12 cellular contexts compared by ENCODE assay signal in genomic region chr20:3313681-3314080, GRCh38.
DNase-seq lines count a peak whose midpoint lies in the region; ATAC-seq and TF ChIP-seq lines count a peak whose summit lies in the region.
"Had no signal": no experiment of that assay in that cellular context is flagged by ENCODE, and none has a peak within 500 bp of the region (broad histone marks: within the 10 kb centered on the region; RNA-seq: fewer than 3 reads in every experiment).

No MANE protein-coding gene starts in this region.

- no peaks in the 10 kb centered on the region for H3K4me1 ChIP-seq in hepatocyte (ENCODE audit: insufficient read depth)
- peaks cover 13 to 28% (median 19%) of the 10 kb centered on the region in 4 donors for H3K4me1 ChIP-seq in stomach
- no peaks in the 10 kb centered on the region for H3K4me1 ChIP-seq in CD8-positive, alpha-beta memory T cell (ENCODE audit: insufficient read depth, low read length)

- H3K27ac ChIP-seq in angular gyrus (ENCODE audit: low read depth, low read length) = peak overlapping the region; percentile 35
- H3K27ac ChIP-seq in hepatocyte = peak overlapping the region; percentile 23
- peak overlapping the region in 4 of 5 donors; percentile 21 to 54 (median 37) for H3K27ac ChIP-seq in stomach
- no peak overlapping the region for H3K27ac ChIP-seq in CD8-positive, alpha-beta memory T cell (ENCODE audit: low read depth, low read length)

- no peaks in the 10 kb centered on the region for H3K9me3 ChIP-seq in hepatocyte (ENCODE audit: low read depth)
- H3K9me3 ChIP-seq in stomach = no peaks in the 10 kb centered on the region
- no peaks in the 10 kb centered on the region for H3K9me3 ChIP-seq in CD8-positive, alpha-beta memory T cell (ENCODE audit: low read length)

- H3K4me2 ChIP-seq in hepatocyte = no peak overlapping the region

- no peaks in the 10 kb centered on the region for H3K27me3 ChIP-seq in hepatocyte
- H3K27me3 ChIP-seq in stomach = no peaks in the 10 kb centered on the region
- H3K27me3 ChIP-seq in CD8-positive, alpha-beta memory T cell (ENCODE audit: insufficient read depth, low read length, poor library complexity, severe bottlenecking) = no peaks in the 10 kb centered on the region

- CTCF ChIA-PET in CD8-positive, alpha-beta memory T cell (lab: Charles Lee) = no interaction called here

- H3K9me2 ChIP-seq in hepatocyte (replicated peaks; ENCODE audit: insufficient read depth) = no peaks in the 10 kb centered on the region

- H2AFZ ChIP-seq in hepatocyte = no peak overlapping the region

- H3K9me3 Mint-ChIP-seq in CD8-positive, alpha-beta memory T cell = no peaks in the 10 kb centered on the region
- H3K9me3 Mint-ChIP-seq: central memory CD8-positive, alpha-beta T cell; nephron progenitor cell; T-cell had no signal

- DNase-seq in LNCaP clone FGC (ENCODE audit: low read depth) (peak; percentile 59), hepatocyte (ENCODE audit: low spot score) (no peak), stomach (no peak), SKM-1 treated with dmso at 0.1 percent for 144 hours (lab: John Stamatoyannopoulos, UW; ENCODE audit: unreplicated experiment) (no peak), OCI-M2 (lab: John Stamatoyannopoulos, UW; ENCODE audit: unreplicated experiment) (no peak)
- no peak for DNase-seq in CD8-positive, alpha-beta memory T cell
- DNase-seq: NCI-H2107, nephron progenitor cell, T-cell had no signal

- H3K4me3 Mint-ChIP-seq in CD8-positive, alpha-beta memory T cell = no peak overlapping the region
- H3K4me3 Mint-ChIP-seq: central memory CD8-positive, alpha-beta T cell; nephron progenitor cell; T-cell had no signal

- POLR2A ChIA-PET in CD8-positive, alpha-beta memory T cell (lab: Charles Lee) = interaction anchor here (0.6 kb wide), 1 partner anchor 136 kb away, joined by 3 read pairs; no protein-coding TSS in a partner anchor

- TF ChIP-seq POLR2A in stomach (IDR thresholded peaks at IDR 0.05) = no peak

- intact Hi-C loops in stomach (cut with DNase I; ENCODE audit: low total_unique reads) = no loop called here

- no peaks in the 10 kb centered on the region for H4K20me1 ChIP-seq in hepatocyte (ENCODE audit: insufficient read depth, poor library complexity, severe bottlenecking)

- H3K4me1 Mint-ChIP-seq in CD8-positive, alpha-beta memory T cell = no peaks in the 10 kb centered on the region
- H3K4me1 Mint-ChIP-seq: central memory CD8-positive, alpha-beta T cell had no signal

- no peak overlapping the region for H3K27ac Mint-ChIP-seq in CD8-positive, alpha-beta memory T cell

- no peak for TF ChIP-seq EP300 in stomach (IDR thresholded peaks at IDR 0.05)

- 65% methylated on average over 2 of the region's 2 CpGs for WGBS in hepatocyte (ENCODE audit: low lambda C conversion rate, missing lambda C conversion rate)
- WGBS in stomach, 5 donors = 18 to 50% (median 35%) methylated on average over 2 of the region's 2 CpGs

- no peak for ATAC-seq in GM18870 (IDR thresholded peaks at IDR 0.05; ENCODE audit: unreplicated experiment)
- ATAC-seq: T-cell had no signal

- peaks cover 14 to 65% (median 33%) of the 10 kb centered on the region in 3 donors for H3K36me3 Mint-ChIP-seq in CD8-positive, alpha-beta memory T cell

- no peaks in the 10 kb centered on the region for H3K36me3 ChIP-seq in hepatocyte (replicated peaks; ENCODE audit: insufficient read depth, low read depth)
- peaks cover 8 to 95% (median 90%) of the 10 kb centered on the region in 4 donors for H3K36me3 ChIP-seq in stomach
- no peaks in the 10 kb centered on the region for H3K36me3 ChIP-seq in CD8-positive, alpha-beta memory T cell (ENCODE audit: insufficient read depth, low read length)

- no peaks in the 10 kb centered on the region for H3K27me3 Mint-ChIP-seq in CD8-positive, alpha-beta memory T cell
- H3K27me3 Mint-ChIP-seq: central memory CD8-positive, alpha-beta T cell; T-cell had no signal

- H3K4me3 ChIP-seq in LNCaP clone FGC (ENCODE audit: low read depth, low read length) (no peak overlapping the region), hepatocyte (no peak overlapping the region), stomach (no peak overlapping the region)
- H3K4me3 ChIP-seq in CD8-positive, alpha-beta memory T cell (ENCODE audit: low read length) = no peak overlapping the region

- TF ChIP-seq CTCF in LNCaP clone FGC (IDR thresholded peaks at IDR 0.05; ENCODE audit: control insufficient read depth, extremely low read depth, insufficient read depth) = peak; percentile 69
- TF ChIP-seq CTCF in hepatocyte (IDR thresholded peaks at IDR 0.05; ENCODE audit: poor library complexity) = no peak
- TF ChIP-seq CTCF in stomach (IDR thresholded peaks at IDR 0.05) = no peak

- no peaks in the 10 kb centered on the region for H3K79me2 ChIP-seq in hepatocyte
